In the genomic region with DNA sequence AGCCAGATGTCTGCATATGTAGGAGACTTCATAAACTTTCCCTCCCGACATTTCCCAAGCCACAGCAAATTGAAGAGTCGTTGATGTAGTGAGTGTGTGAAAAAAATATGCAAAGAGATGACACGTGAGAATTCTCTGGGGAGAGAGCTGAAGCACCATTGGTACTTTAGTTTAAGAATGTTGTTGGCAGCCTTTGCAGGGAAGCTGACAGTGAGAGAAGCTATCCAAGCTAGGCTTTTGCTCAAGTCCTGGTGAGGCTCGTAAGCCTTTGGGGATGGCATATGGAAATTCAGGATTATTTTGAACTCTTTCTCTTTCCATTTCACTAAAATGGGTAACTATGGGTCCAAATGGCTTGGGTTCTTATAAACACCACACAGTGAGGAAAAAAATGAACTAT, we compare ENCODE assay signal across 27 cellular contexts.
DNase-seq lines count a peak whose midpoint lies in the region; ATAC-seq and TF ChIP-seq lines count a peak whose summit lies in the region.
"Had no signal": no experiment of that assay in that cellular context is flagged by ENCODE, and none has a peak within 500 bp of the region (broad histone marks: within the 10 kb centered on the region; RNA-seq: fewer than 3 reads in every experiment).

No MANE protein-coding gene starts in this region.

- DNase-seq in AG20443 (ENCODE audit: low spot score) (peak; percentile 56), LHCN-M2 (ENCODE audit: low read depth) (peak; percentile 2), fibroblast of mammary gland (ENCODE audit: low read depth) (peak; percentile 38), SKM-1 (lab: John Stamatoyannopoulos, UW; ENCODE audit: unreplicated experiment) (no peak)
- DNase-seq in activated naive CD4-positive, alpha-beta T cell treated with anti-CD3 and anti-CD28 coated beads, Interleukin-2, amount 50 U/mL, for 72 hours (ENCODE audit: low spot score in 2 of 2): no peak
- no peak for DNase-seq in activated naive CD8-positive, alpha-beta T cell treated with anti-CD3 and anti-CD28 coated beads for 36 hours
- DNase-seq: activated CD4-positive, alpha-beta T cell treated with anti-CD3 and anti-CD28 coated beads for 4 hours; activated naive CD4-positive, alpha-beta T cell treated with anti-CD3 and anti-CD28 coated beads, Interleukin-2, amount 10 ng/mL, durations not matched to agents 7 days and 5 days; activated T-cell treated with anti-CD3 and anti-CD28 coated beads, Interleukin-2, amount 50 U/mL, for 72 hours; BE2C; COR-L47; effector CD8-positive, alpha-beta T cell; H7; heart right ventricle; midbrain; NCI-H1092 treated with DMSO at 0.1 percent for 48 hours; NCI-H2029; NCI-H446 treated with DMSO at 0.1 percent for 48 hours; stimulated activated naive B cell treated with anti-CD40 and anti-IgM and Interleukin-4, amounts not matched to agents 10 μg/mL and 1 μg/mL and 100 μg/mL, for 72 hours; T-helper 17 cell had no signal

- H3K4me3 Mint-ChIP-seq in nephron: peak overlapping the region in 2 of 3 experiments; percentile 0 to 5
- H3K4me3 Mint-ChIP-seq in activated naive CD8-positive, alpha-beta T cell treated with anti-CD3 and anti-CD28 coated beads for 36 hours: no peak overlapping the region
- H3K4me3 Mint-ChIP-seq: activated naive CD4-positive, alpha-beta T cell treated with anti-CD3 and anti-CD28 coated beads, Interleukin-2, amount 10 ng/mL, durations not matched to agents 7 days and 5 days; activated T-cell treated with anti-CD3 and anti-CD28 coated beads, Interleukin-2, amount 50 U/mL, for 72 hours; neural crest cell; stimulated activated naive B cell treated with anti-CD40 and anti-IgM and Interleukin-4, amounts not matched to agents 10 μg/mL and 1 μg/mL and 100 μg/mL, for 72 hours; T-helper 17 cell had no signal

- TF ChIP-seq CTCF in fibroblast of mammary gland (conservative IDR thresholded peaks at IDR 0.05; ENCODE audit: control insufficient read depth, insufficient read depth, low read depth, low read length) (no peak), nephron (IDR thresholded peaks at IDR 0.05; ENCODE audit: unreplicated experiment in 3 of 3) (no peak)

- no peaks in the 10 kb centered on the region for H3K36me3 Mint-ChIP-seq in nephron (ENCODE audit: low read depth)
- no peaks in the 10 kb centered on the region for H3K36me3 Mint-ChIP-seq in activated naive CD4-positive, alpha-beta T cell treated with anti-CD3 and anti-CD28 coated beads, Interleukin-2, amount 50 U/mL, for 72 hours
- no peaks in the 10 kb centered on the region for H3K36me3 Mint-ChIP-seq in activated naive CD8-positive, alpha-beta T cell treated with anti-CD3 and anti-CD28 coated beads for 36 hours
- H3K36me3 Mint-ChIP-seq: activated naive CD4-positive, alpha-beta T cell treated with anti-CD3 and anti-CD28 coated beads, Interleukin-2, amount 10 ng/mL, durations not matched to agents 7 days and 5 days; stimulated activated naive B cell treated with anti-CD40 and anti-IgM and Interleukin-4, amounts not matched to agents 10 μg/mL and 1 μg/mL and 100 μg/mL, for 72 hours had no signal

- no peak for ATAC-seq in HG03095 (IDR thresholded peaks at IDR 0.05; ENCODE audit: unreplicated experiment)
- no peak for ATAC-seq in activated naive CD4-positive, alpha-beta T cell treated with anti-CD3 and anti-CD28 coated beads, Interleukin-2, amount 50 U/mL, for 72 hours
- ATAC-seq: activated T-cell treated with anti-CD3 and anti-CD28 coated beads, Interleukin-2, amount 50 U/mL, for 72 hours; esophagus mucosa; heart right ventricle; left lobe of liver; stimulated activated naive B cell treated with anti-CD40 and anti-IgM and Interleukin-4, amounts not matched to agents 10 μg/mL and 1 μg/mL and 100 μg/mL, for 72 hours; T-helper 17 cell had no signal

- peaks cover 16% of the 10 kb centered on the region for H3K9me3 Mint-ChIP-seq in nephron
- no peaks in the 10 kb centered on the region for H3K9me3 Mint-ChIP-seq in activated naive CD4-positive, alpha-beta T cell treated with anti-CD3 and anti-CD28 coated beads, Interleukin-2, amount 50 U/mL, for 72 hours
- no peaks in the 10 kb centered on the region for H3K9me3 Mint-ChIP-seq in activated naive CD8-positive, alpha-beta T cell treated with anti-CD3 and anti-CD28 coated beads for 36 hours
- H3K9me3 Mint-ChIP-seq: activated naive CD4-positive, alpha-beta T cell treated with anti-CD3 and anti-CD28 coated beads, Interleukin-2, amount 10 ng/mL, durations not matched to agents 7 days and 5 days had no signal

- peaks cover 27% of the 10 kb centered on the region for H3K4me1 Mint-ChIP-seq in nephron
- H3K4me1 Mint-ChIP-seq in activated naive CD8-positive, alpha-beta T cell treated with anti-CD3 and anti-CD28 coated beads for 36 hours: no peaks in the 10 kb centered on the region
- H3K4me1 Mint-ChIP-seq: activated naive CD4-positive, alpha-beta T cell treated with anti-CD3 and anti-CD28 coated beads, Interleukin-2, amount 10 ng/mL, durations not matched to agents 7 days and 5 days; neural crest cell; stimulated activated naive B cell treated with anti-CD40 and anti-IgM and Interleukin-4, amounts not matched to agents 10 μg/mL and 1 μg/mL and 100 μg/mL, for 72 hours; T-helper 17 cell had no signal

- H3K4me3 ChIP-seq in fibroblast of mammary gland (ENCODE audit: control insufficient read depth, low read depth, low read length): no peak overlapping the region
- H3K4me3 ChIP-seq: heart right ventricle, SJSA1, thoracic aorta had no signal

- H3K27ac Mint-ChIP-seq in nephron: peak overlapping the region; percentile 82 to 89 (median 88)
- H3K27ac Mint-ChIP-seq in activated naive CD4-positive, alpha-beta T cell treated with anti-CD3 and anti-CD28 coated beads, Interleukin-2, amount 50 U/mL, for 72 hours: no peak overlapping the region
- no peak overlapping the region for H3K27ac Mint-ChIP-seq in activated naive CD8-positive, alpha-beta T cell treated with anti-CD3 and anti-CD28 coated beads for 36 hours
- H3K27ac Mint-ChIP-seq: activated naive CD4-positive, alpha-beta T cell treated with anti-CD3 and anti-CD28 coated beads, Interleukin-2, amount 10 ng/mL, durations not matched to agents 7 days and 5 days; activated T-cell treated with anti-CD3 and anti-CD28 coated beads, Interleukin-2, amount 50 U/mL, for 72 hours; stimulated activated naive B cell treated with anti-CD40 and anti-IgM and Interleukin-4, amounts not matched to agents 10 μg/mL and 1 μg/mL and 100 μg/mL, for 72 hours; T-helper 17 cell had no signal

- no peaks in the 10 kb centered on the region for H3K27me3 Mint-ChIP-seq in nephron (ENCODE audit: low read depth)
- H3K27me3 Mint-ChIP-seq in activated naive CD8-positive, alpha-beta T cell treated with anti-CD3 and anti-CD28 coated beads for 36 hours: no peaks in the 10 kb centered on the region
- H3K27me3 Mint-ChIP-seq: activated naive CD4-positive, alpha-beta T cell treated with anti-CD3 and anti-CD28 coated beads, Interleukin-2, amount 10 ng/mL, durations not matched to agents 7 days and 5 days; stimulated activated naive B cell treated with anti-CD40 and anti-IgM and Interleukin-4, amounts not matched to agents 10 μg/mL and 1 μg/mL and 100 μg/mL, for 72 hours; T-helper 17 cell had no signal

Comparison
In these comparisons a context has a peak if more than half of its experiments do, and no peak if none do; other contexts are left out.
1. DNase-seq: peak in AG20443 (single experiment), LHCN-M2 (single experiment) and fibroblast of mammary gland (single experiment); none in activated naive CD4-positive, alpha-beta T cell treated with anti-CD3 and anti-CD28 coated beads, Interleukin-2, amount 50 U/mL, for 72 hours (0 of 2), activated naive CD8-positive, alpha-beta T cell treated with anti-CD3 and anti-CD28 coated beads for 36 hours (single experiment) and SKM-1 (single experiment).
2. H3K27ac Mint-ChIP-seq: peak in nephron (3 of 3); none in activated naive CD4-positive, alpha-beta T cell treated with anti-CD3 and anti-CD28 coated beads, Interleukin-2, amount 50 U/mL, for 72 hours (0 of 2) and activated naive CD8-positive, alpha-beta T cell treated with anti-CD3 and anti-CD28 coated beads for 36 hours (single experiment).